In the genomic region with DNA sequence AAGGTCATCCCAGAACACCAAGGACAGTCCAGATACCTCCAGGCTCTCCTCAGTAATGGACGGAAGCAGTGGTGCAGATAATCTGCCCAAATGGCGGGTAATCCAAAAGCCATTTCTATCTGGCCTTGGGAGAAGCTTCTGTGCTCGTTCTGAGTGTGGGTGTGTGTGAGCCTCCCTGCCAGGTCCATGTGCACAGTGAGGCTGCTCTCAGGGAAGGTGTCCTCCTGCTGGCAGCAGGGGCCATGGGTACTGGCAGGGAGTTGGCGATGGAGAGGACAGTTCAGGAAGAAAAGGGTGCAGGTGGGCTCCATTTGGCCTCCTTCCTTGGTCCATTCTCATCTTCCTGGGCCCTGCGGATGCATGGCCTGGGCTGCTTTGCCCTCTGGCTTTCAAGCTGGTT, we compare ENCODE assay signal across 20 cellular contexts. TPM values are rescaled to one million over a fixed set of nuclear protein-coding genes. Genes with fewer than 3 reads are reported as not detected.
A peak's percentile ranks its signal among the peaks of the same experiment; 100 is the strongest.
DNase-seq lines count a peak whose midpoint lies in the region; ATAC-seq, FAIRE-seq and TF ChIP-seq lines count a peak whose summit lies in the region.
"Had no signal": no experiment of that assay in that cellular context is flagged by ENCODE, and none has a peak within 500 bp of the region (broad histone marks: within the 10 kb centered on the region; RNA-seq: fewer than 3 reads in every experiment).

No MANE protein-coding gene starts in this region.

- POLR2A ChIA-PET in A549 (lab: Yijun Ruan, JAX) = no interaction called here
- POLR2A ChIA-PET in Panc1 (lab: Charles Lee) = no interaction called here

- H3K36me3 Mint-ChIP-seq in endodermal cell (ENCODE audit: low read depth) = no peaks in the 10 kb centered on the region

- no TSS peak for BruUV-seq in Panc1 (replicated peaks; lab: Mats Ljungman, UMichigan)

- no peak for TF ChIP-seq CTCF in A549 (IDR thresholded peaks at IDR 0.05)
- TF ChIP-seq CTCF in C4-2B (conservative IDR thresholded peaks at IDR 0.05) = no peak
- TF ChIP-seq CTCF in Panc1 (IDR thresholded peaks at IDR 0.05) = no peak
- peak; percentile 41 for TF ChIP-seq CTCF in endodermal cell (conservative IDR thresholded peaks at IDR 0.05)

- no peak for TF ChIP-seq EP300 in A549 (IDR thresholded peaks at IDR 0.05)

- H3K27me3 ChIP-seq in Panc1 (ENCODE audit: control insufficient read depth, insufficient read depth, low read length) = no peaks in the 10 kb centered on the region
- no peaks in the 10 kb centered on the region for H3K27me3 ChIP-seq in endodermal cell (ENCODE audit: control insufficient read depth, insufficient read depth, low read length, poor library complexity, severe bottlenecking)
- H3K27me3 ChIP-seq: BLaER1, SJCRH30 had no signal

- H3K9me3 ChIP-seq in A549 (no peaks in the 10 kb centered on the region), Panc1 (ENCODE audit: control insufficient read depth, insufficient read depth, low read depth, low read length) (no peaks in the 10 kb centered on the region), endodermal cell (ENCODE audit: control insufficient read depth, low read length) (no peaks in the 10 kb centered on the region)
- H3K9me3 ChIP-seq: BLaER1, SJCRH30 had no signal

- H3K4me1 Mint-ChIP-seq in endodermal cell = no peaks in the 10 kb centered on the region

- H3K9me3 Mint-ChIP-seq in endodermal cell = no peaks in the 10 kb centered on the region

- TF ChIP-seq POLR2A in A549 (IDR thresholded peaks at IDR 0.05; ENCODE audit: low read length) = no peak

- H3K27ac ChIP-seq in A549 = peak overlapping the region in 1 of 2 experiments; percentile 15; a peak in 1 of 6 replicates
- H3K27ac ChIP-seq in C4-2B = 0 out of 2 replicates have a peak overlapping the region, but pooled peaks have one; percentile 0
- no peak overlapping the region for H3K27ac ChIP-seq in Panc1 (ENCODE audit: low read length)
- H3K27ac ChIP-seq in endodermal cell (ENCODE audit: low read depth, low read length) = no peak overlapping the region
- H3K27ac ChIP-seq: BLaER1, SJCRH30 had no signal

- DNase-seq in A549 (ENCODE audit: low read depth in 1 of 2, low spot score in 1 of 2) (peak in 1 of 2 experiments; percentile 17), Panc1 (ENCODE audit: low read depth, low spot score) (no peak), endodermal cell (no peak), COR-L47 (lab: John Stamatoyannopoulos, UW) (no peak), NCI-H1417 treated with DMSO at 0.1 percent for 48 hours (lab: John Stamatoyannopoulos, UW) (no peak), superior temporal gyrus (ENCODE audit: extremely low spot score) (no peak)
- DNase-seq in stimulated activated CD4-positive, alpha-beta T cell treated with anti-CD3 and anti-CD28 coated beads, Interleukin-2, amount 100 ng/mL, for 24 hours = no peak
- DNase-seq: Kasumi-1, NCI-H1105 treated with DMSO at 0.1 percent for 48 hours, NCI-H187 treated with DMSO at 0.1 percent for 48 hours, NCI-H2171, NCI-H446 treated with DMSO at 0.1 percent for 48 hours, NCI-H748 treated with DMSO at 0.1 percent for 48 hours, SJCRH30 had no signal

- H3K4me3 ChIP-seq in A549 (no peak overlapping the region), Panc1 (ENCODE audit: low read depth in 2 of 2, low read length in 2 of 2) (no peak overlapping the region), endodermal cell (ENCODE audit: low read length) (no peak overlapping the region)
- H3K4me3 ChIP-seq: BLaER1, SJCRH30 had no signal

- WGBS in A549 (ENCODE audit: missing lambda C conversion rate) = 73% methylated on average over 5 of the region's 5 CpGs
- 80 to 83% methylated on average over 2 to 5 of the region's 5 CpGs for WGBS in endodermal cell (ENCODE audit: insufficient coverage in 1 of 2, insufficient read length in 1 of 2), 2 experiments

- H3K4me2 ChIP-seq in A549 = no peak overlapping the region
- H3K4me2 ChIP-seq: BLaER1 had no signal

- H3K27me3 Mint-ChIP-seq in endodermal cell (ENCODE audit: insufficient read depth) = peaks cover 2% of the 10 kb centered on the region

- no peak overlapping the region for H3K4me3 Mint-ChIP-seq in endodermal cell

- CTCF ChIA-PET in A549 (lab: Yijun Ruan, JAX) (interaction anchor here (2.1 kb wide), 1 partner anchor 536 kb away, joined by 4 read pairs; no protein-coding TSS in a partner anchor), Panc1 (lab: Charles Lee) (no interaction called here)

- no peak overlapping the region for H3K9ac ChIP-seq in endodermal cell (ENCODE audit: extremely low read depth, low read length, poor library complexity, severe bottlenecking)
- H3K9ac ChIP-seq: BLaER1 had no signal

- no peak overlapping the region for H3K27ac Mint-ChIP-seq in endodermal cell

- no peak for FAIRE-seq in A549 (lab: Jason Lieb, UNC)
- FAIRE-seq: GM12892, GM19239 had no signal

- no peak for TF ChIP-seq RAD21 in A549 (conservative IDR thresholded peaks at IDR 0.05 in 1 of 2, IDR thresholded peaks at IDR 0.05 in 1 of 2)

- ATAC-seq in A549 (peak; percentile 66 to 71; a peak in 5 of 6 replicates), Panc1 (peak; percentile 69)

- H3K36me3 ChIP-seq in Panc1 (ENCODE audit: control insufficient read depth, insufficient read depth, low read length) (no peaks in the 10 kb centered on the region), endodermal cell (ENCODE audit: control insufficient read depth, insufficient read depth, low read length) (no peaks in the 10 kb centered on the region)
- H3K36me3 ChIP-seq: BLaER1, SJCRH30 had no signal

- intact Hi-C loops in Panc1 (cut with micrococcal nuclease; ENCODE audit: unreplicated experiment) = no loop called here

- in situ Hi-C loops in Panc1 (cut with HindIII; ENCODE audit: low pct_unique_long_range_greater_than_20kb, low sequenced_read_pairs) = no loop called here

- H3K4me1 ChIP-seq in A549 = peaks cover 15% of the 10 kb centered on the region
- H3K4me1 ChIP-seq in Panc1 (ENCODE audit: control insufficient read depth, insufficient read depth, low read length) = 0 out of 2 replicates have a peak, but pooled peaks cover 8% of the 10 kb centered on the region
- H3K4me1 ChIP-seq in endodermal cell (ENCODE audit: control insufficient read depth, insufficient read depth, low read length) = no peaks in the 10 kb centered on the region
- H3K4me1 ChIP-seq: SJCRH30 had no signal

TF ChIP-seq in A549, 52 proteins besides CTCF, POLR2A, EP300 and RAD21:
- no peak for TF ChIP-seq FOXS1 (CRISPR knock-in tag; IDR thresholded peaks at IDR 0.05)
- no peak for TF ChIP-seq ZFP36 (IDR thresholded peaks at IDR 0.05; ENCODE audit: borderline replicate concordance, partially characterized antibody)
- TF ChIP-seq MYC (IDR thresholded peaks at IDR 0.05; ENCODE audit: borderline replicate concordance, low read length) = no peak
- no peak for TF ChIP-seq NR3C1 (IDR thresholded peaks at IDR 0.05)
- TF ChIP-seq HOXB5 (CRISPR knock-in tag; IDR thresholded peaks at IDR 0.05) = no peak
- no peak for TF ChIP-seq JUNB (IDR thresholded peaks at IDR 0.05)
- TF ChIP-seq, protein P1, sequence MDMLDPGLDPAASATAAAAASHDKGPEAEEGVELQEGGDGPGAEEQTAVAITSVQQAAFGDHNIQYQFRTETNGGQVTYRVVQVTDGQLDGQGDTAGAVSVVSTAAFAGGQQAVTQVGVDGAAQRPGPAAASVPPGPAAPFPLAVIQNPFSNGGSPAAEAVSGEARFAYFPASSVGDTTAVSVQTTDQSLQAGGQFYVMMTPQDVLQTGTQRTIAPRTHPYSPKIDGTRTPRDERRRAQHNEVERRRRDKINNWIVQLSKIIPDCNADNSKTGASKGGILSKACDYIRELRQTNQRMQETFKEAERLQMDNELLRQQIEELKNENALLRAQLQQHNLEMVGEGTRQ (IDR thresholded peaks at IDR 0.05) = no peak
- TF ChIP-seq ZSCAN20 (CRISPR knock-in tag; IDR thresholded peaks at IDR 0.05) = no peak
- TF ChIP-seq, protein P2, sequence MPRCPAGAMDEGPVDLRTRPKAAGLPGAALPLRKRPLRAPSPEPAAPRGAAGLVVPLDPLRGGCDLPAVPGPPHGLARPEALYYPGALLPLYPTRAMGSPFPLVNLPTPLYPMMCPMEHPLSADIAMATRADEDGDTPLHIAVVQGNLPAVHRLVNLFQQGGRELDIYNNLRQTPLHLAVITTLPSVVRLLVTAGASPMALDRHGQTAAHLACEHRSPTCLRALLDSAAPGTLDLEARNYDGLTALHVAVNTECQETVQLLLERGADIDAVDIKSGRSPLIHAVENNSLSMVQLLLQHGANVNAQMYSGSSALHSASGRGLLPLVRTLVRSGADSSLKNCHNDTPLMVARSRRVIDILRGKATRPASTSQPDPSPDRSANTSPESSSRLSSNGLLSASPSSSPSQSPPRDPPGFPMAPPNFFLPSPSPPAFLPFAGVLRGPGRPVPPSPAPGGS (IDR thresholded peaks at IDR 0.05) = no peak
- TF ChIP-seq CHD4 (IDR thresholded peaks at IDR 0.05; ENCODE audit: borderline replicate concordance) = no peak

RNA-seq across cellular contexts. Expression of a gene that starts 15.6 kb away (rescaled TPM):
- polyA plus RNA-seq in A549 (2011; rRNA removed) (not detected in 2 replicates), A549 (2017; fragmentation: RNase III; extraction: RNeasy Plus Mini Kit Qiagen cat#74134 plus additional on column Dnase treatment) (not detected in 3 replicates)
- not detected in 2 replicates for polyA plus RNA-seq in A549 (2012; cell fraction: cytosol; rRNA removed)
- polyA plus RNA-seq in A549 (2012; cell fraction: nucleus; rRNA removed) = not detected in 2 replicates
- polyA minus RNA-seq in A549 (2011; rRNA and poly(A)+ RNA removed) = not detected in 2 replicates
- total RNA-seq in Panc1 (2021; ENCODE audit: unreplicated experiment) (not detected), endodermal cell (not detected)
- polyA plus RNA-seq in Panc1 (2012; ENCODE audit: insufficient read length) = not detected
- polyA plus RNA-seq in endodermal cell (2013, experiment 1 of 2) = not detected
- polyA plus RNA-seq in endodermal cell (2013, experiment 2 of 2) = not detected
- total RNA-seq: H4, RPMI7951, SJCRH30 had no signal

RNA-seq across cellular contexts. Expression of a gene that starts 20.9 kb away (rescaled TPM):
- polyA plus RNA-seq in A549 (2011; rRNA removed) (31.1 and 37.9 TPM in 2 replicates), A549 (2017; fragmentation: RNase III; extraction: RNeasy Plus Mini Kit Qiagen cat#74134 plus additional on column Dnase treatment) (19.7 to 21.1 TPM (median 20.0 TPM) in 3 replicates)
- 10.0 and 10.2 TPM in 2 replicates for polyA plus RNA-seq in A549 (2012; cell fraction: cytosol; rRNA removed)
- polyA plus RNA-seq in A549 (2012; cell fraction: nucleus; rRNA removed) = 16.4 and 21.5 TPM in 2 replicates
- 19.4 and 27.6 TPM in 2 replicates for polyA minus RNA-seq in A549 (2011; rRNA and poly(A)+ RNA removed)
- total RNA-seq in Panc1 (2021; ENCODE audit: unreplicated experiment) (36.3 TPM), endodermal cell (10 to 100 TPM; 44.5 to 46.8 TPM)
- 15.5 TPM for polyA plus RNA-seq in Panc1 (2012; ENCODE audit: insufficient read length)
- polyA plus RNA-seq in endodermal cell (2013, experiment 1 of 2) = 37.7 TPM
- 33.3 TPM for polyA plus RNA-seq in endodermal cell (2013, experiment 2 of 2)
